In genomic region chr7:1325246-1325645, GRCh38 we compare ENCODE assay signal across 13 cellular contexts.
DNase-seq lines count a peak whose midpoint lies in the region; ATAC-seq and TF ChIP-seq lines count a peak whose summit lies in the region.
"Had no signal": no experiment of that assay in that cellular context is flagged by ENCODE, and none has a peak within 500 bp of the region (broad histone marks: within the 10 kb centered on the region; RNA-seq: fewer than 3 reads in every experiment).

No MANE protein-coding gene starts in this region.

- intact Hi-C loops in lower lobe of right lung (cut with DNase I) (no loop called here), upper lobe of right lung (cut with DNase I) (no loop called here)

- no peaks in the 10 kb centered on the region for H3K9me3 ChIP-seq in RWPE2 (ENCODE audit: severe bottlenecking)
- no peaks in the 10 kb centered on the region for H3K9me3 ChIP-seq in lower lobe of right lung
- no peaks in the 10 kb centered on the region for H3K9me3 ChIP-seq in upper lobe of right lung
- no peaks in the 10 kb centered on the region; the same call in 1 of the 2 replicates for H3K9me3 ChIP-seq in BE2C

- TF ChIP-seq CTCF in RWPE2 (IDR thresholded peaks at IDR 0.05; ENCODE audit: poor library complexity, severe bottlenecking): no peak
- no peak for TF ChIP-seq CTCF in lower lobe of right lung (IDR thresholded peaks at IDR 0.05)
- TF ChIP-seq CTCF in upper lobe of right lung (IDR thresholded peaks at IDR 0.05): no peak
- no peak for TF ChIP-seq CTCF in BE2C (IDR thresholded peaks at IDR 0.05; ENCODE audit: low read depth, low read length)

- H3K27ac ChIP-seq in RWPE2 (ENCODE audit: poor library complexity, severe bottlenecking): no peak overlapping the region
- no peak overlapping the region for H3K27ac ChIP-seq in lower lobe of right lung
- no peak overlapping the region for H3K27ac ChIP-seq in upper lobe of right lung
- H3K27ac ChIP-seq: C4-2B had no signal

- no peaks in the 10 kb centered on the region for H3K4me1 ChIP-seq in RWPE2 (ENCODE audit: insufficient read depth, poor library complexity, severe bottlenecking)
- H3K4me1 ChIP-seq in lower lobe of right lung: no peaks in the 10 kb centered on the region
- H3K4me1 ChIP-seq in upper lobe of right lung: no peaks in the 10 kb centered on the region
- H3K4me1 ChIP-seq in BE2C: no peaks in the 10 kb centered on the region

- H3K36me3 ChIP-seq in H7 (replicated peaks; ENCODE audit: control insufficient read depth, insufficient read depth, low read length) (no peaks in the 10 kb centered on the region), RWPE2 (ENCODE audit: low read depth) (no peaks in the 10 kb centered on the region), lower lobe of right lung (no peaks in the 10 kb centered on the region), upper lobe of right lung (no peaks in the 10 kb centered on the region), BE2C (no peaks in the 10 kb centered on the region)

- H3K4me3 ChIP-seq in H7 (ENCODE audit: insufficient read depth, low read depth, low read length) (no peak overlapping the region), RWPE2 (ENCODE audit: severe bottlenecking) (no peak overlapping the region), lower lobe of right lung (no peak overlapping the region), upper lobe of right lung (no peak overlapping the region), BE2C (ENCODE audit: low read depth, low read length) (no peak overlapping the region)

- ATAC-seq in RWPE2 (ENCODE audit: low read depth) (no peak), lower lobe of right lung (no peak), upper lobe of right lung (no peak)
- ATAC-seq: HCT116 had no signal

- DNase-seq in H7: peak; percentile 65
- DNase-seq in RWPE2 (ENCODE audit: low spot score): peak; percentile 53
- DNase-seq in lower lobe of right lung: peak; percentile 38
- peak; percentile 54 for DNase-seq in upper lobe of right lung
- no peak for DNase-seq in NOMO-1 treated with dmso at 0.1 percent for 144 hours (lab: John Stamatoyannopoulos, UW; ENCODE audit: unreplicated experiment)
- no peak for DNase-seq in activated T-cell treated with anti-CD3 and anti-CD28 coated beads, Interleukin-2, amount 50 U/mL, for 48 hours
- DNase-seq in BE2C: no peak
- DNase-seq: CD4-positive, alpha-beta memory T cell; DND-41; GDM1; GOT3 had no signal

- no peaks in the 10 kb centered on the region for H3K27me3 ChIP-seq in H7 (ENCODE audit: control insufficient read depth, insufficient read depth, low read length)
- peaks cover 15% of the 10 kb centered on the region for H3K27me3 ChIP-seq in RWPE2 (ENCODE audit: insufficient read depth, poor library complexity, severe bottlenecking)
- peaks cover 57% of the 10 kb centered on the region for H3K27me3 ChIP-seq in lower lobe of right lung (ENCODE audit: low read depth)
- peaks cover 63% of the 10 kb centered on the region for H3K27me3 ChIP-seq in upper lobe of right lung
- H3K27me3 ChIP-seq in BE2C: peaks cover 67% of the 10 kb centered on the region

Comparison
In these comparisons a context has a peak if more than half of its experiments do, and no peak if none do; other contexts are left out.
1. DNase-seq: peak in H7 (single experiment), RWPE2 (single experiment), lower lobe of right lung (single experiment) and upper lobe of right lung (single experiment); none in NOMO-1 treated with dmso at 0.1 percent for 144 hours (single experiment), activated T-cell treated with anti-CD3 and anti-CD28 coated beads, Interleukin-2, amount 50 U/mL, for 48 hours (0 of 2) and BE2C (single experiment).